8 cellular contexts compared by ENCODE assay signal in genomic region chr19:34482380-34483250, GRCh38. TPM values are rescaled to one million over a fixed set of nuclear protein-coding genes. Genes with fewer than 3 reads are reported as not detected.
DNase-seq lines count a peak whose midpoint lies in the region; TF ChIP-seq lines count a peak whose summit lies in the region.

No MANE protein-coding gene starts in this region.

- intact Hi-C loops in dorsolateral prefrontal cortex (cut with DNase I): no loop called here

- TF ChIP-seq CTCF in dorsolateral prefrontal cortex (IDR thresholded peaks at IDR 0.05 in 54 of 56, conservative IDR thresholded peaks at IDR 0.05 in 2 of 56; ENCODE audit: low read depth in 1 of 56, partially characterized antibody in 56 of 56): no peak

- peak overlapping the region in 16 of 59 donors; percentile 10 to 76 (median 52) for H3K27ac ChIP-seq in dorsolateral prefrontal cortex

- DNase-seq in stimulated activated CD4-positive, alpha-beta T cell treated with anti-CD3 and anti-CD28 coated beads, Interleukin-15, amount 100 ng/mL, for 24 hours: peak; percentile 28
- DNase-seq in stimulated activated CD4-positive, alpha-beta T cell treated with anti-CD3 and anti-CD28 coated beads, Interleukin-2, amount 100 ng/mL, for 24 hours: no peak
- peak in 3 of 10 donors; percentile 8 to 49 (median 21) for DNase-seq in dorsolateral prefrontal cortex
- peak; percentile 85 for DNase-seq in mesenteric fat pad (ENCODE audit: low spot score)
- no peak for DNase-seq in NCI-H1048 (lab: John Stamatoyannopoulos, UW)
- no peak for DNase-seq in NCI-H128 (lab: John Stamatoyannopoulos, UW; ENCODE audit: unreplicated experiment)
- no peak for DNase-seq in activated CD4-positive, CD25-positive, alpha-beta regulatory T cell treated with anti-CD3 and anti-CD28 coated beads, Interleukin-2, amount 50 U/mL, for 72 hours
- no peak for DNase-seq in mucosa of gallbladder (ENCODE audit: low spot score)

- peak overlapping the region; percentile 10 to 69 (median 50) for H3K4me3 ChIP-seq in dorsolateral prefrontal cortex

- H3K27me3 ChIP-seq in dorsolateral prefrontal cortex: peaks cover 0 to 33% (median 8%) of the 10 kb centered on the region in 45 donors

RNA-seq across cellular contexts. Expression of gene WTIP, which starts 1.1 kb away (rescaled TPM):
- total RNA-seq in dorsolateral prefrontal cortex (10 to 100 TPM in 42 of 120 experiments, 1 to 10 TPM in 78; 3.4 to 27.7 (median 7.9) TPM), mesenteric fat pad (25.3 TPM), mucosa of gallbladder (24.0 TPM)

RNA-seq across cellular contexts. Expression of gene UBA2, which starts 54.4 kb away (rescaled TPM):
- 10 to 100 TPM; 52.0 to 96.4 (median 72.7) TPM for total RNA-seq in dorsolateral prefrontal cortex
- 115 TPM for total RNA-seq in mesenteric fat pad
- total RNA-seq in mucosa of gallbladder: 55.4 TPM

Comparison
In these comparisons a context has a peak if more than half of its experiments do, and no peak if none do; other contexts are left out.
1. DNase-seq: peak in stimulated activated CD4-positive, alpha-beta T cell treated with anti-CD3 and anti-CD28 coated beads, Interleukin-15, amount 100 ng/mL, for 24 hours (single experiment) and mesenteric fat pad (single experiment); none in stimulated activated CD4-positive, alpha-beta T cell treated with anti-CD3 and anti-CD28 coated beads, Interleukin-2, amount 100 ng/mL, for 24 hours (0 of 2), NCI-H1048 (single experiment), NCI-H128 (single experiment), activated CD4-positive, CD25-positive, alpha-beta regulatory T cell treated with anti-CD3 and anti-CD28 coated beads, Interleukin-2, amount 50 U/mL, for 72 hours (single experiment) and mucosa of gallbladder (single experiment).